Comparison of ENCODE assay signal across 8 cellular contexts in the genomic region with DNA sequence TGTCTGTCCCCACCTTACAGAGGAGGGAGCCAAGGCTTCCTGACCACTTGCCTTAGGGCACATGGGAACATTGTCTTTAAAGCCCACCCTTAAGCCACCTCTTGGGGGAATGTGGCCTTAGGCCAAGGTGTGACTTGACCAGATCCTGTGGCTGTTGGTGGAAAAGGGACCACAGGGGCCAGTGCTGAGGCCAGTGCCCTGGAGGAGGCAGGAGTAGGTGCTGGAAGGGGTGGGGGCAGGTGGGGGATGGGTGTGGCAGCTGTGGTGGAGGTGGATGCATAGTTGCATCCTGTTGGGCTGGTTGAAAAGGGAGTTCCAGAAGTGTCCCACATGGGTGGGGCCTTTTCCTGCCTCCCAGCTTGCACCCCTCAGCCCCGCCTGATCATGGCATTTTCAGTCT. TPM values are rescaled to one million over a fixed set of nuclear protein-coding genes. Genes with fewer than 3 reads are reported as not detected.
DNase-seq lines count a peak whose midpoint lies in the region; ATAC-seq and TF ChIP-seq lines count a peak whose summit lies in the region.

No MANE protein-coding gene starts in this region.

- H3K36me3 Mint-ChIP-seq in activated naive CD8-positive, alpha-beta T cell treated with anti-CD3 and anti-CD28 coated beads, Interleukin-2, amount 10 ng/mL, durations not matched to agents 7 days and 5 days: peaks cover 39% of the 10 kb centered on the region
- peaks cover 12% of the 10 kb centered on the region for H3K36me3 Mint-ChIP-seq in memory B cell

- TF ChIP-seq POLR2A in vagina (IDR thresholded peaks at IDR 0.05): no peak

- no peaks in the 10 kb centered on the region for H3K27me3 ChIP-seq in vagina

- intact Hi-C loops in vagina (cut with DNase I): no loop called here

- TF ChIP-seq CTCF in vagina (IDR thresholded peaks at IDR 0.05): no peak

- POLR2A ChIA-PET in activated naive CD8-positive, alpha-beta T cell treated with anti-CD3 and anti-CD28 coated beads, Interleukin-2, amount 10 ng/mL, durations not matched to agents 7 days and 5 days (lab: Charles Lee): interaction anchor here (1.4 kb wide), 1 partner anchor 44 kb away, joined by 3 read pairs; no protein-coding TSS in a partner anchor

- peaks cover 0 to 12% of the 10 kb centered on the region in 2 donors for H3K36me3 ChIP-seq in vagina

- H3K9me3 ChIP-seq in vagina: no peaks in the 10 kb centered on the region

- peak overlapping the region; percentile 25 for H3K27ac ChIP-seq in vagina

- peak; percentile 23 to 34 for DNase-seq in stimulated activated CD4-positive, alpha-beta T cell treated with anti-CD3 and anti-CD28 coated beads, Interleukin-2, amount 100 ng/mL, for 24 hours
- DNase-seq in stimulated activated CD4-positive, alpha-beta T cell treated with anti-CD3 and anti-CD28 coated beads, Interleukin-4, amount 100 ng/mL, for 4 hours: no peak
- peak; percentile 56 for DNase-seq in activated naive CD8-positive, alpha-beta T cell treated with anti-CD3 and anti-CD28 coated beads, Interleukin-2, amount 10 ng/mL, durations not matched to agents 7 days and 5 days
- DNase-seq in memory B cell (ENCODE audit: low spot score in 2 of 2): no peak
- DNase-seq in vagina (ENCODE audit: extremely low spot score in 2 of 2): no peak
- no peak for DNase-seq in EL
- no peak for DNase-seq in CD1c-positive myeloid dendritic cell (ENCODE audit: extremely low spot score)

- no peak overlapping the region for H3K4me3 ChIP-seq in vagina

- H3K4me1 ChIP-seq in vagina: peaks cover 72% of the 10 kb centered on the region

- no peaks in the 10 kb centered on the region for H3K9me3 Mint-ChIP-seq in activated naive CD8-positive, alpha-beta T cell treated with anti-CD3 and anti-CD28 coated beads, Interleukin-2, amount 10 ng/mL, durations not matched to agents 7 days and 5 days
- no peaks in the 10 kb centered on the region for H3K9me3 Mint-ChIP-seq in memory B cell

- H3K4me3 Mint-ChIP-seq in activated naive CD8-positive, alpha-beta T cell treated with anti-CD3 and anti-CD28 coated beads, Interleukin-2, amount 10 ng/mL, durations not matched to agents 7 days and 5 days: peak overlapping the region; percentile 64
- peak overlapping the region; percentile 51 for H3K4me3 Mint-ChIP-seq in memory B cell

- ATAC-seq in activated naive CD8-positive, alpha-beta T cell treated with anti-CD3 and anti-CD28 coated beads, Interleukin-2, amount 10 ng/mL, durations not matched to agents 7 days and 5 days (ENCODE audit: low read depth): no peak
- ATAC-seq in memory B cell (ENCODE audit: low read depth) (no peak), GM18520 (IDR thresholded peaks at IDR 0.05; ENCODE audit: unreplicated experiment) (no peak)

- peaks cover 48% of the 10 kb centered on the region for H3K4me1 Mint-ChIP-seq in activated naive CD8-positive, alpha-beta T cell treated with anti-CD3 and anti-CD28 coated beads, Interleukin-2, amount 10 ng/mL, durations not matched to agents 7 days and 5 days
- H3K4me1 Mint-ChIP-seq in memory B cell: peaks cover 47% of the 10 kb centered on the region

- H3K27me3 Mint-ChIP-seq in activated naive CD8-positive, alpha-beta T cell treated with anti-CD3 and anti-CD28 coated beads, Interleukin-2, amount 10 ng/mL, durations not matched to agents 7 days and 5 days: no peaks in the 10 kb centered on the region
- no peaks in the 10 kb centered on the region for H3K27me3 Mint-ChIP-seq in memory B cell

- peak overlapping the region; percentile 90 for H3K27ac Mint-ChIP-seq in activated naive CD8-positive, alpha-beta T cell treated with anti-CD3 and anti-CD28 coated beads, Interleukin-2, amount 10 ng/mL, durations not matched to agents 7 days and 5 days
- peak overlapping the region; percentile 87 for H3K27ac Mint-ChIP-seq in memory B cell

RNA-seq across cellular contexts. Expression of a gene that starts 44.8 kb away (rescaled TPM):
- total RNA-seq in activated naive CD8-positive, alpha-beta T cell treated with anti-CD3 and anti-CD28 coated beads, Interleukin-2, amount 10 ng/mL, durations not matched to agents 7 days and 5 days: 100 to 1,000 TPM; 249 to 259 TPM
- 128 TPM for total RNA-seq in vagina

Comparison
In these comparisons a context has a peak if more than half of its experiments do, and no peak if none do; other contexts are left out.
1. DNase-seq: peak in stimulated activated CD4-positive, alpha-beta T cell treated with anti-CD3 and anti-CD28 coated beads, Interleukin-2, amount 100 ng/mL, for 24 hours (2 of 2) and activated naive CD8-positive, alpha-beta T cell treated with anti-CD3 and anti-CD28 coated beads, Interleukin-2, amount 10 ng/mL, durations not matched to agents 7 days and 5 days (single experiment); none in stimulated activated CD4-positive, alpha-beta T cell treated with anti-CD3 and anti-CD28 coated beads, Interleukin-4, amount 100 ng/mL, for 4 hours (0 of 2), memory B cell (0 of 2), vagina (0 of 2), EL (single experiment) and CD1c-positive myeloid dendritic cell (single experiment).